Comparison of ENCODE assay signal across 1 cellular context in the genomic region with DNA sequence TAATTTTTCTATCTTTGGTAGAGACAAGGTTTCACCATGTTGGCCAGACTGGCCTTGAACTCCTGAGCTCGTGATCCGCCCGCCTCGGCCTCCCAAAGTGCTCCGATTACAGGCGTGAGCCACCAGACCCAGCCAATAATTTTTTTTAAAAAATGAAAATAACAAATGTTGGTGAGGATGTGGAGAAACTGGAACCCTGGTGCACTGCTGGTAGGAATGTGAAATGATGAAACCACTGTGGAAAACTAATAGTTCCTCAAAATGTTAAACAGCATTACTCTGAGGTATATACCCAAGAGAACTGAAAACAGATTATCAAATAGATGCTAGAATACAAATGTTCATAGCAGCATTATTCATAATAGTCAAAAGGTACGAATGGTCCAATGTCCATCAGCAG.
TF ChIP-seq lines count a peak whose summit lies in the region.

No MANE protein-coding gene starts in this region.

TF ChIP-seq in K562, 482 proteins besides CTCF, POLR2A, EP300 and RAD21:
- TF ChIP-seq HMGN3 (IDR thresholded peaks at IDR 0.05; ENCODE audit: borderline replicate concordance, extremely low read depth, insufficient read length, low read depth, low read length) (no peak), RBM25 (IDR thresholded peaks at IDR 0.05; ENCODE audit: low read depth, low read length, severe bottlenecking) (peak; percentile 81), CSDE1 (IDR thresholded peaks at IDR 0.05) (no peak), TEAD4 (IDR thresholded peaks at IDR 0.05; ENCODE audit: low read length) (peak; percentile 54), TEAD4 (CRISPR knock-in tag; IDR thresholded peaks at IDR 0.05; ENCODE audit: borderline replicate concordance) (no peak), GTF2F1 (IDR thresholded peaks at IDR 0.05; ENCODE audit: low read depth, low read length) (no peak), SRSF9 (IDR thresholded peaks at IDR 0.05; ENCODE audit: borderline replicate concordance, low read depth, low read length) (no peak), FOXK2 (conservative IDR thresholded peaks at IDR 0.05 in 1 of 2, IDR thresholded peaks at IDR 0.05 in 1 of 2; ENCODE audit: low read depth in 2 of 2) (no peak), TEAD1 (CRISPR knock-in tag; IDR thresholded peaks at IDR 0.05) (peak in 1 of 2 experiments; percentile 75; a peak in 2 of 4 replicates), ZNF586 (CRISPR knock-in tag; conservative IDR thresholded peaks at IDR 0.05) (no peak)
- TF ChIP-seq, protein P1, sequence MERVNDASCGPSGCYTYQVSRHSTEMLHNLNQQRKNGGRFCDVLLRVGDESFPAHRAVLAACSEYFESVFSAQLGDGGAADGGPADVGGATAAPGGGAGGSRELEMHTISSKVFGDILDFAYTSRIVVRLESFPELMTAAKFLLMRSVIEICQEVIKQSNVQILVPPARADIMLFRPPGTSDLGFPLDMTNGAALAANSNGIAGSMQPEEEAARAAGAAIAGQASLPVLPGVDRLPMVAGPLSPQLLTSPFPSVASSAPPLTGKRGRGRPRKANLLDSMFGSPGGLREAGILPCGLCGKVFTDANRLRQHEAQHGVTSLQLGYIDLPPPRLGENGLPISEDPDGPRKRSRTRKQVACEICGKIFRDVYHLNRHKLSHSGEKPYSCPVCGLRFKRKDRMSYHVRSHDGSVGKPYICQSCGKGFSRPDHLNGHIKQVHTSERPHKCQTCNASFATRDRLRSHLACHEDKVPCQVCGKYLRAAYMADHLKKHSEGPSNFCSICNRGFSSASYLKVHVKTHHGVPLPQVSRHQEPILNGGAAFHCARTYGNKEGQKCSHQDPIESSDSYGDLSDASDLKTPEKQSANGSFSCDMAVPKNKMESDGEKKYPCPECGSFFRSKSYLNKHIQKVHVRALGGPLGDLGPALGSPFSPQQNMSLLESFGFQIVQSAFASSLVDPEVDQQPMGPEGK (CRISPR knock-in tag; IDR thresholded peaks at IDR 0.05; ENCODE audit: borderline replicate concordance): no peak
